ENCODE assay signal across 8 cellular contexts in genomic region chr3:50616003-50616769, GRCh38. TPM values are rescaled to one million over a fixed set of nuclear protein-coding genes. Genes with fewer than 3 reads are reported as not detected.
DNase-seq lines count a peak whose midpoint lies in the region; ATAC-seq and TF ChIP-seq lines count a peak whose summit lies in the region.

No MANE protein-coding gene starts in this region.

- peak overlapping the region; percentile 52 to 79 for H3K9ac ChIP-seq in colonic mucosa (ENCODE audit: low read depth in 2 of 2, low read length in 2 of 2)

- TF ChIP-seq CTCF in colonic mucosa (IDR thresholded peaks at IDR 0.05) = peak; percentile 99

- no peaks in the 10 kb centered on the region for H3K36me3 ChIP-seq in colonic mucosa

- intact Hi-C loops in colonic mucosa (cut with DNase I) = loop anchor here (5.0 kb wide), 2 partner anchors 696 to 756 kb away; no protein-coding TSS in a partner anchor

- DNase-seq in NCI-H2081 (lab: John Stamatoyannopoulos, UW) (peak; percentile 70 to 71), NCI-H2081 treated with DMSO at 0.1 percent for 48 hours (lab: John Stamatoyannopoulos, UW) (no peak), NCI-H526 (lab: John Stamatoyannopoulos, UW) (peak; percentile 63 to 91), colonic mucosa (peak; percentile 86)
- DNase-seq in activated CD4-positive, alpha-beta T cell treated with anti-CD3 and anti-CD28 coated beads for 48 hours = peak; percentile 90
- DNase-seq in stimulated activated CD4-positive, alpha-beta T cell treated with anti-CD3 and anti-CD28 coated beads, Interleukin-15, amount 100 ng/mL, for 24 hours = peak; percentile 91

- ATAC-seq in HG03354 (IDR thresholded peaks at IDR 0.05; ENCODE audit: poor library complexity, severe bottlenecking, unreplicated experiment) = peak; percentile 30

- no peaks in the 10 kb centered on the region for H3K9me3 ChIP-seq in colonic mucosa

- H3K27ac ChIP-seq in colonic mucosa (peak overlapping the region; percentile 93), layer of hippocampus (ENCODE audit: low read depth, low read length) (peak overlapping the region; percentile 58)

- H3K27me3 ChIP-seq in colonic mucosa = no peaks in the 10 kb centered on the region
- no peaks in the 10 kb centered on the region for H3K27me3 ChIP-seq in layer of hippocampus (ENCODE audit: control insufficient read depth, insufficient read depth, low read length)

- peaks cover 14% of the 10 kb centered on the region for H3K4me1 ChIP-seq in colonic mucosa

- H3K4me3 ChIP-seq in colonic mucosa = peak overlapping the region; percentile 88

RNA-seq across cellular contexts. Expression of gene MAPKAPK3, which starts 0.8 kb away (rescaled TPM):
- 10 to 100 TPM; 27.3 to 45.1 TPM for total RNA-seq in colonic mucosa

RNA-seq across cellular contexts. Expression of gene CISH, which starts 4.6 kb away (rescaled TPM):
- total RNA-seq in colonic mucosa = 10 to 100 TPM; 17.1 to 19.6 TPM

RNA-seq across cellular contexts. Expression of gene HEMK1, which starts 46.9 kb away (rescaled TPM):
- total RNA-seq in colonic mucosa = 10 to 100 TPM; 23.0 to 28.5 TPM

RNA-seq across cellular contexts. Expression of gene C3orf18, which starts 48.6 kb away (rescaled TPM):
- 1 to 10 TPM; 2.4 to 2.9 TPM for total RNA-seq in colonic mucosa

RNA-seq across cellular contexts. Expression of gene DOCK3, which starts 58.5 kb away (rescaled TPM):
- under 1 TPM; 0.02 to 0.32 TPM for total RNA-seq in colonic mucosa
